In the genomic region with DNA sequence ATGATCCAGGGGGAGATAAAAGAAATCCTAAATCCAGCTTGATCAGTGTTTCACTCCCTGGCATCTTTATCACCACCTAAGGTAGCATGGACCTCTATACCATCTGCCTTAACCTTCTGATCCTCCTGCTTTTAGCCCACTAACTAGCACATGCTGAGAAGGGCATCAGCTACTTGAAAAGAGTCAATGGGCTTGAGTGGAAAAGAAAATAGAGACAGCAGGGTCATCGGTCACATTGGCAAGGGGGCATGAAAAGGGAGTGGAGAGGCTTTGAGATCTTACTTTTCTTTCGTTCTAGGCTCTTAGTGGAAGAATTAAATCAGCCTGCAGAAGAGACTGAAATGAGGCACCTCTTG, we compare ENCODE assay signal across 8 cellular contexts. TPM values are rescaled to one million over a fixed set of nuclear protein-coding genes. Genes with fewer than 3 reads are reported as not detected.
DNase-seq lines count a peak whose midpoint lies in the region; ATAC-seq and TF ChIP-seq lines count a peak whose summit lies in the region.

No MANE protein-coding gene starts in this region.

- H3K9me3 ChIP-seq in Caco-2 = no peaks in the 10 kb centered on the region
- no peaks in the 10 kb centered on the region for H3K9me3 ChIP-seq in NT2/D1 (ENCODE audit: insufficient read depth, low read length)
- H3K9me3 ChIP-seq in endodermal cell (ENCODE audit: control insufficient read depth, low read length) = no peaks in the 10 kb centered on the region

- ATAC-seq in GM21528 (IDR thresholded peaks at IDR 0.05; ENCODE audit: low FRiP score, unreplicated experiment) = no peak

- no peak overlapping the region for H3K27ac ChIP-seq in endodermal cell (ENCODE audit: low read depth, low read length)

- H3K4me1 Mint-ChIP-seq in Caco-2 (ENCODE audit: low read depth, unreplicated experiment) (no peaks in the 10 kb centered on the region), endodermal cell (peaks cover 10% of the 10 kb centered on the region), osteocyte (ENCODE audit: unreplicated experiment) (peaks cover 20% of the 10 kb centered on the region)

- H3K4me3 Mint-ChIP-seq in Caco-2 (ENCODE audit: unreplicated experiment) (peak overlapping the region; percentile 95), endodermal cell (peak overlapping the region; percentile 92), osteocyte (ENCODE audit: unreplicated experiment) (peak overlapping the region; percentile 93)

- no peaks in the 10 kb centered on the region for H3K27me3 ChIP-seq in Caco-2 (replicated peaks; ENCODE audit: control insufficient read depth, insufficient read depth, low read length)
- H3K27me3 ChIP-seq in NT2/D1 (ENCODE audit: insufficient read depth, insufficient read length) = no peaks in the 10 kb centered on the region
- H3K27me3 ChIP-seq in endodermal cell (ENCODE audit: control insufficient read depth, insufficient read depth, low read length, poor library complexity, severe bottlenecking) = no peaks in the 10 kb centered on the region

- no peak for DNase-seq in Caco-2
- no peak for DNase-seq in NT2/D1 (ENCODE audit: low read depth, low spot score)
- DNase-seq in endodermal cell = no peak
- no peak for DNase-seq in osteocyte (ENCODE audit: extremely low spot score, unreplicated experiment)
- DNase-seq in NCI-H187 treated with DMSO at 0.1 percent for 48 hours (lab: John Stamatoyannopoulos, UW) = no peak
- DNase-seq in anterior cingulate cortex (lab: John Stamatoyannopoulos, UW) = no peak
- DNase-seq in pons (ENCODE audit: low spot score) = no peak

- intact Hi-C loops in Caco-2 (cut with micrococcal nuclease; ENCODE audit: unreplicated experiment) = loop anchor here (1.0 kb wide), 2 partner anchors 20 to 40 kb away; no protein-coding TSS in a partner anchor

- H3K9ac ChIP-seq in NT2/D1 (ENCODE audit: insufficient read length, low read depth) = peak overlapping the region; percentile 99
- H3K9ac ChIP-seq in endodermal cell (ENCODE audit: extremely low read depth, low read length, poor library complexity, severe bottlenecking) = peak overlapping the region; percentile 84

- CTCF ChIA-PET in Caco-2 (lab: Charles Lee) = interaction anchor here (0.7 to 1.7 kb wide), 10 partner anchors 24 to 89 kb away, joined by 3 to 11 read pairs (median 6); partner anchors contain the start of genes GCHFR, SPINT1 and VPS18

- TF ChIP-seq CTCF in Caco-2 (IDR thresholded peaks at IDR 0.05; ENCODE audit: insufficient read depth in 1 of 2, low read depth in 1 of 2, low read length in 1 of 2, severe bottlenecking in 1 of 2, unreplicated experiment in 1 of 2) (no peak), endodermal cell (conservative IDR thresholded peaks at IDR 0.05) (no peak), osteocyte (IDR thresholded peaks at IDR 0.05) (no peak)

- H3K9me3 Mint-ChIP-seq in Caco-2 (ENCODE audit: unreplicated experiment) (no peaks in the 10 kb centered on the region), endodermal cell (no peaks in the 10 kb centered on the region), osteocyte (ENCODE audit: unreplicated experiment) (no peaks in the 10 kb centered on the region)

- peak overlapping the region; percentile 94 for H3K27ac Mint-ChIP-seq in Caco-2 (ENCODE audit: unreplicated experiment)
- H3K27ac Mint-ChIP-seq in endodermal cell = peak overlapping the region; percentile 94
- H3K27ac Mint-ChIP-seq in osteocyte (ENCODE audit: unreplicated experiment) = peak overlapping the region; percentile 92

- POLR2A ChIA-PET in Caco-2 (lab: Charles Lee) = interaction anchor here (0.6 to 3.0 kb wide), 8 partner anchors 9 to 676 kb away, joined by 3 to 23 read pairs (median 4); partner anchors contain the start of genes DLL4, GCHFR, SPINT1 and VPS18

- H3K4me1 ChIP-seq in Caco-2 = 0 out of 2 replicates have a peak, but pooled peaks cover 4% of the 10 kb centered on the region
- H3K4me1 ChIP-seq in NT2/D1 (ENCODE audit: insufficient read depth, insufficient read length) = peaks cover 3% of the 10 kb centered on the region
- no peaks in the 10 kb centered on the region for H3K4me1 ChIP-seq in endodermal cell (ENCODE audit: control insufficient read depth, insufficient read depth, low read length)

- H3K36me3 ChIP-seq in Caco-2 (ENCODE audit: control insufficient read depth, insufficient read depth, low read length) (no peaks in the 10 kb centered on the region), NT2/D1 (ENCODE audit: insufficient read depth, insufficient read length, low read length) (peaks cover 35% of the 10 kb centered on the region), endodermal cell (ENCODE audit: control insufficient read depth, insufficient read depth, low read length) (no peaks in the 10 kb centered on the region)

- H3K27me3 Mint-ChIP-seq in Caco-2 (ENCODE audit: insufficient read depth, unreplicated experiment) = no peaks in the 10 kb centered on the region
- no peaks in the 10 kb centered on the region for H3K27me3 Mint-ChIP-seq in endodermal cell (ENCODE audit: insufficient read depth)
- no peaks in the 10 kb centered on the region for H3K27me3 Mint-ChIP-seq in osteocyte (ENCODE audit: unreplicated experiment)

- peaks cover 7% of the 10 kb centered on the region for H3K36me3 Mint-ChIP-seq in Caco-2 (ENCODE audit: insufficient read depth, unreplicated experiment)
- H3K36me3 Mint-ChIP-seq in endodermal cell (ENCODE audit: low read depth) = peaks cover 8% of the 10 kb centered on the region
- peaks cover 13% of the 10 kb centered on the region for H3K36me3 Mint-ChIP-seq in osteocyte (ENCODE audit: unreplicated experiment)

- 4 to 6% methylated on average over 2 of the region's 2 CpGs for WGBS in endodermal cell (ENCODE audit: insufficient coverage in 1 of 2, insufficient read length in 1 of 2), 2 experiments

- H3K4me3 ChIP-seq in Caco-2 (ENCODE audit: low read depth, low read length) = peak overlapping the region; percentile 88
- H3K4me3 ChIP-seq in NT2/D1 (ENCODE audit: insufficient read length, low read depth) = peak overlapping the region; percentile 100
- H3K4me3 ChIP-seq in endodermal cell (ENCODE audit: low read length) = peak overlapping the region; percentile 99

- BruUV-seq in Caco-2 (replicated peaks; lab: Mats Ljungman, UMichigan) = TSS peak; percentile 77

RNA-seq across cellular contexts. Expression of gene ZFYVE19, which starts 0.2 kb away (rescaled TPM):
- total RNA-seq in Caco-2 (2022) = 26.7 and 26.9 TPM in 2 replicates
- total RNA-seq in endodermal cell = 10 to 100 TPM; 15.6 to 15.9 TPM
- 15.9 TPM for polyA plus RNA-seq in endodermal cell (2013, experiment 1 of 2)
- polyA plus RNA-seq in endodermal cell (2013, experiment 2 of 2) = 15.6 TPM
- 21.1 and 23.6 TPM in 2 replicates for total RNA-seq in osteocyte

RNA-seq across cellular contexts. Expression of gene DNAJC17, which starts 0.6 kb away (rescaled TPM):
- 26.3 and 30.1 TPM in 2 replicates for total RNA-seq in Caco-2 (2022)
- total RNA-seq in endodermal cell = 10 to 100 TPM; 34.0 to 41.0 TPM
- 49.7 TPM for polyA plus RNA-seq in endodermal cell (2013, experiment 1 of 2)
- polyA plus RNA-seq in endodermal cell (2013, experiment 2 of 2) = 41.3 TPM
- 38.1 and 39.8 TPM in 2 replicates for total RNA-seq in osteocyte

RNA-seq across cellular contexts. Expression of gene PPP1R14D, which starts 21.9 kb away (rescaled TPM):
- 0.43 TPM in 1 of 2 replicates, not detected in the other for total RNA-seq in Caco-2 (2022)
- total RNA-seq in endodermal cell = not detected
- not detected for polyA plus RNA-seq in endodermal cell (2013, experiment 1 of 2)
- not detected for polyA plus RNA-seq in endodermal cell (2013, experiment 2 of 2)
- not detected in 2 replicates for total RNA-seq in osteocyte

RNA-seq across cellular contexts. Expression of gene C15orf62, which starts 36.9 kb away (rescaled TPM):
- total RNA-seq in Caco-2 (2022) (0.91 and 1.3 TPM in 2 replicates), endodermal cell (under 1 TPM; 0.46 to 0.57 TPM), osteocyte (not detected in 2 replicates)
- polyA plus RNA-seq in endodermal cell (2013, experiment 1 of 2) = 0.21 TPM
- polyA plus RNA-seq in endodermal cell (2013, experiment 2 of 2) = 0.33 TPM

RNA-seq across cellular contexts. Expression of gene SPINT1, which starts 37.2 kb away (rescaled TPM):
- total RNA-seq in Caco-2 (2022) = 290 and 305 TPM in 2 replicates
- 100 to 1,000 TPM; 129 to 141 TPM for total RNA-seq in endodermal cell
- 20.7 TPM for polyA plus RNA-seq in endodermal cell (2013, experiment 1 of 2)
- polyA plus RNA-seq in endodermal cell (2013, experiment 2 of 2) = 13.5 TPM
- 5.2 and 5.5 TPM in 2 replicates for total RNA-seq in osteocyte
